10 cellular contexts compared by ENCODE assay signal in genomic region chr3:124774305-124774673, GRCh38. TPM values are rescaled to one million over a fixed set of nuclear protein-coding genes. Genes with fewer than 3 reads are reported as not detected.
DNase-seq lines count a peak whose midpoint lies in the region; ATAC-seq and TF ChIP-seq lines count a peak whose summit lies in the region.
"Had no signal": no experiment of that assay in that cellular context is flagged by ENCODE, and none has a peak within 500 bp of the region (broad histone marks: within the 10 kb centered on the region; RNA-seq: fewer than 3 reads in every experiment).

No MANE protein-coding gene starts in this region.

- DNase-seq in ELR (ENCODE audit: low read depth), result peak; percentile 84
- DNase-seq in SK-N-SH, result no peak
- DNase-seq in left cardiac atrium, result peak; percentile 64
- DNase-seq in pulmonary artery endothelial cell (ENCODE audit: low read depth, low spot score), result peak; percentile 66
- no peak for DNase-seq in left lung
- DNase-seq in NCI-H1105 (lab: John Stamatoyannopoulos, UW), result no peak
- DNase-seq: activated CD4-positive, alpha-beta T cell treated with anti-CD3 and anti-CD28 coated beads for 1 hour; DND-41 had no signal

- 36% methylated on average over 5 of the region's 5 CpGs for WGBS in SK-N-SH (ENCODE audit: low lambda C conversion rate)

- ATAC-seq in left cardiac atrium, result peak; percentile 45 to 70
- no peak for ATAC-seq in left lung
- ATAC-seq in HG02588 (IDR thresholded peaks at IDR 0.05; ENCODE audit: unreplicated experiment), result no peak
- no peak for ATAC-seq in GM18517 (IDR thresholded peaks at IDR 0.05; ENCODE audit: unreplicated experiment)

- peaks cover 11% of the 10 kb centered on the region; the same call in 1 of the 2 replicates for H3K79me2 ChIP-seq in SK-N-SH (ENCODE audit: insufficient read depth)

- peaks cover 23 to 30% of the 10 kb centered on the region in 2 experiments for H3K36me3 ChIP-seq in SK-N-SH (replicated peaks in 1 of 2; ENCODE audit: control insufficient read depth in 1 of 2, insufficient read depth in 2 of 2, low read length in 1 of 2)
- peaks cover 0 to under 1% of the 10 kb centered on the region in 2 donors for H3K36me3 ChIP-seq in left lung

- peaks cover 37% of the 10 kb centered on the region for H3F3A ChIP-seq in SK-N-SH (replicated peaks; ENCODE audit: insufficient read depth)

- H3K4me1 ChIP-seq in SK-N-SH (ENCODE audit: control insufficient read depth in 1 of 2, insufficient read depth in 2 of 2, low read depth in 1 of 2, low read length in 1 of 2), result peaks cover 44 to 91% of the 10 kb centered on the region in 2 experiments
- peaks cover 9 to 16% of the 10 kb centered on the region in 2 donors for H3K4me1 ChIP-seq in left lung

- H3K4me3 ChIP-seq in SK-N-SH (ENCODE audit: low read depth in 2 of 2, low read length in 1 of 2) (no peak overlapping the region), left lung (no peak overlapping the region)

- H3K27ac ChIP-seq in SK-N-SH (ENCODE audit: low read depth in 2 of 2, low read length in 1 of 2), result peak overlapping the region; percentile 55 to 97
- no peak overlapping the region for H3K27ac ChIP-seq in left lung

- no peak for TF ChIP-seq RAD21 in SK-N-SH (IDR thresholded peaks at IDR 0.05; ENCODE audit: low read length)

- H3K9me3 ChIP-seq in SK-N-SH, result no peaks in the 10 kb centered on the region
- H3K9me3 ChIP-seq in left lung, result no peaks in the 10 kb centered on the region

- CTCF ChIA-PET in SK-N-SH (lab: Yijun Ruan, JAX), result interaction anchor here (1.1 to 1.5 kb wide), 4 partner anchors 12 to 127 kb away, joined by 3 to 9 read pairs (median 4); no protein-coding TSS in a partner anchor

- no peaks in the 10 kb centered on the region for H3K27me3 ChIP-seq in SK-N-SH (ENCODE audit: insufficient read depth)
- H3K27me3 ChIP-seq in left lung, result no peaks in the 10 kb centered on the region

- peak; percentile 24 to 87; a peak in 2 of 4 replicates for TF ChIP-seq EP300 in SK-N-SH (IDR thresholded peaks at IDR 0.05; ENCODE audit: borderline replicate concordance in 1 of 2, low read depth in 1 of 2, low read length in 1 of 2)

- H2AFZ ChIP-seq in SK-N-SH (ENCODE audit: low read depth), result no peak overlapping the region

- no peak for TF ChIP-seq CTCF in SK-N-SH (IDR thresholded peaks at IDR 0.05)
- TF ChIP-seq CTCF in left lung (IDR thresholded peaks at IDR 0.05), result no peak

- intact Hi-C loops in left cardiac atrium (cut with DNase I) (no loop called here), left lung (cut with DNase I) (no loop called here)

- peak overlapping the region; percentile 22; the same call in 1 of the 2 replicates for H3K4me2 ChIP-seq in SK-N-SH

- peaks cover 6% of the 10 kb centered on the region; the same call in 1 of the 2 replicates for H4K20me1 ChIP-seq in SK-N-SH (ENCODE audit: insufficient read depth)

- H3K9ac ChIP-seq in SK-N-SH, result no peak overlapping the region; the same call in 1 of the 2 replicates

- POLR2A ChIA-PET in SK-N-SH (lab: Yijun Ruan, JAX), result no interaction called here

- no peaks in the 10 kb centered on the region for H3K9me2 ChIP-seq in SK-N-SH

TF ChIP-seq in SK-N-SH, 30 proteins besides CTCF, POLR2A, EP300 and RAD21:
- TF ChIP-seq, protein P1, sequence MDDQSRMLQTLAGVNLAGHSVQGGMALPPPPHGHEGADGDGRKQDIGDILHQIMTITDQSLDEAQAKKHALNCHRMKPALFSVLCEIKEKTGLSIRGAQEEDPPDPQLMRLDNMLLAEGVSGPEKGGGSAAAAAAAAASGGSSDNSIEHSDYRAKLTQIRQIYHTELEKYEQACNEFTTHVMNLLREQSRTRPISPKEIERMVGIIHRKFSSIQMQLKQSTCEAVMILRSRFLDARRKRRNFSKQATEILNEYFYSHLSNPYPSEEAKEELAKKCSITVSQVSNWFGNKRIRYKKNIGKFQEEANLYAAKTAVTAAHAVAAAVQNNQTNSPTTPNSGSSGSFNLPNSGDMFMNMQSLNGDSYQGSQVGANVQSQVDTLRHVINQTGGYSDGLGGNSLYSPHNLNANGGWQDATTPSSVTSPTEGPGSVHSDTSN (IDR thresholded peaks at IDR 0.05), result peak; percentile 74
- TF ChIP-seq YY1 (IDR thresholded peaks at IDR 0.05; ENCODE audit: low read depth) (peak; percentile 40), FOXJ3 (CRISPR knock-in tag; IDR thresholded peaks at IDR 0.05) (no peak), MAX (IDR thresholded peaks at IDR 0.05; ENCODE audit: low read depth) (peak; percentile 66; the same call in 1 of the 2 replicates), REST (IDR thresholded peaks at IDR 0.05; ENCODE audit: low read depth, low read length) (0 out of 2 replicates have a peak, but pooled peaks have one; percentile 48), FOXM1 (IDR thresholded peaks at IDR 0.05; ENCODE audit: low read depth) (no peak), RXRA (IDR thresholded peaks at IDR 0.05; ENCODE audit: borderline replicate concordance, low read depth) (peak; percentile 84; the same call in 1 of the 2 replicates), IRF3 (IDR thresholded peaks at IDR 0.05; ENCODE audit: low read depth, low read length) (no peak), TEAD4 (IDR thresholded peaks at IDR 0.05; ENCODE audit: borderline replicate concordance, insufficient read depth) (peak; percentile 100), GATA2 (CRISPR knock-in tag; IDR thresholded peaks at IDR 0.05) (no peak), MXI1 (IDR thresholded peaks at IDR 0.05; ENCODE audit: low read depth, low read length) (no peak), ELF1 (IDR thresholded peaks at IDR 0.05) (no peak), FOSL2 (IDR thresholded peaks at IDR 0.05; ENCODE audit: borderline replicate concordance, low read depth) (no peak; the same call in 1 of the 2 replicates), JUND (IDR thresholded peaks at IDR 0.05) (no peak), TAF1 (IDR thresholded peaks at IDR 0.05; ENCODE audit: borderline replicate concordance, low read depth, low read length) (no peak), RCOR1 (IDR thresholded peaks at IDR 0.05; ENCODE audit: low read length) (peak; percentile 48; the same call in 1 of the 2 replicates), GABPA (IDR thresholded peaks at IDR 0.05; ENCODE audit: low read depth) (no peak), MEF2A (IDR thresholded peaks at IDR 0.05; ENCODE audit: borderline replicate concordance, low read depth) (no peak), NFIC (IDR thresholded peaks at IDR 0.05; ENCODE audit: borderline replicate concordance) (peak; percentile 98), TCF12 (IDR thresholded peaks at IDR 0.05) (peak; percentile 96), CHD2 (IDR thresholded peaks at IDR 0.05; ENCODE audit: low read length, partially characterized antibody) (no peak), POLR2AphosphoS5 (IDR thresholded peaks at IDR 0.05; ENCODE audit: low read depth, low read length) (peak; percentile 33; the same call in 1 of the 2 replicates), RFX5 (IDR thresholded peaks at IDR 0.05; ENCODE audit: low read length) (no peak)
- TF ChIP-seq, protein P2, sequence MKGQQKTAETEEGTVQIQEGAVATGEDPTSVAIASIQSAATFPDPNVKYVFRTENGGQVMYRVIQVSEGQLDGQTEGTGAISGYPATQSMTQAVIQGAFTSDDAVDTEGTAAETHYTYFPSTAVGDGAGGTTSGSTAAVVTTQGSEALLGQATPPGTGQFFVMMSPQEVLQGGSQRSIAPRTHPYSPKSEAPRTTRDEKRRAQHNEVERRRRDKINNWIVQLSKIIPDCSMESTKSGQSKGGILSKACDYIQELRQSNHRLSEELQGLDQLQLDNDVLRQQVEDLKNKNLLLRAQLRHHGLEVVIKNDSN (IDR thresholded peaks at IDR 0.05; ENCODE audit: borderline replicate concordance, low read depth), result no peak
TF ChIP-seq in SK-N-SH: peak in this region for 10.

RNA-seq across cellular contexts. Expression of gene UMPS, which starts 44.0 kb away (rescaled TPM):
- polyA plus RNA-seq in SK-N-SH (2012; rRNA removed), result 25.1 and 32.0 TPM in 2 replicates
- 29.2 and 30.9 TPM in 2 replicates for polyA plus RNA-seq in SK-N-SH (2012; cell fraction: cytosol; rRNA removed)
- polyA plus RNA-seq in SK-N-SH (2012; cell fraction: nucleus; rRNA removed), result 18.2 and 25.5 TPM in 2 replicates
- 10 to 100 TPM; 14.8 to 18.8 TPM for total RNA-seq in left cardiac atrium
- total RNA-seq in pulmonary artery endothelial cell, result 37.3 and 52.5 TPM in 2 replicates
- 10 to 100 TPM; 18.8 to 32.4 TPM for total RNA-seq in left lung

Comparison
In these comparisons a context has a peak if more than half of its experiments do, and no peak if none do; other contexts are left out.
1. DNase-seq: peak in ELR (single experiment), left cardiac atrium (single experiment) and pulmonary artery endothelial cell (single experiment); none in SK-N-SH (single experiment), left lung (0 of 2) and NCI-H1105 (single experiment).
2. H3K27ac ChIP-seq: peak in SK-N-SH (2 of 2); none in left lung (0 of 2).
3. ATAC-seq: peak in left cardiac atrium (2 of 2); none in left lung (single experiment), HG02588 (single experiment) and GM18517 (single experiment).